In genomic region chr4:45331796-45332195, GRCh38 we compare ENCODE assay signal across 29 cellular contexts.
"Had no signal": no experiment of that assay in that cellular context is flagged by ENCODE, and none has a peak within 500 bp of the region (broad histone marks: within the 10 kb centered on the region; RNA-seq: fewer than 3 reads in every experiment).

No MANE protein-coding gene starts in this region.

- H3K36me3 Mint-ChIP-seq: activated naive CD8-positive, alpha-beta T cell had no signal

- H3K4me3 Mint-ChIP-seq: activated CD4-positive, alpha-beta memory T cell treated with anti-CD3 and anti-CD28 coated beads, Interleukin-2, amount 10 ng/mL, durations not matched to agents 7 days and 5 days; activated CD4-positive, alpha-beta T cell treated with anti-CD3 and anti-CD28 coated beads, Interleukin-2, amount 10 ng/mL, durations not matched to agents 7 days and 5 days; activated naive CD8-positive, alpha-beta T cell; activated T-cell treated with anti-CD3 and anti-CD28 coated beads, Interleukin-2, amount 50 U/mL, for 24 hours; activated T-cell treated with anti-CD3 and anti-CD28 coated beads, Interleukin-2, amount 50 U/mL, for 72 hours; central memory CD8-positive, alpha-beta T cell; dendritic cell treated with granulocyte-macrophage colony-stimulating factor and Interleukin-4, amounts not matched to agents 40 ng/mL and 50 ng/mL, for 4 days; endodermal cell had no signal

- H3K27ac Mint-ChIP-seq: activated CD4-positive, alpha-beta memory T cell treated with anti-CD3 and anti-CD28 coated beads, Interleukin-2, amount 10 ng/mL, durations not matched to agents 7 days and 5 days; activated CD4-positive, alpha-beta T cell treated with anti-CD3 and anti-CD28 coated beads, Interleukin-2, amount 10 ng/mL, durations not matched to agents 7 days and 5 days; activated naive CD8-positive, alpha-beta T cell; activated T-cell treated with anti-CD3 and anti-CD28 coated beads, Interleukin-2, amount 50 U/mL, for 24 hours; activated T-cell treated with anti-CD3 and anti-CD28 coated beads, Interleukin-2, amount 50 U/mL, for 72 hours; dendritic cell treated with granulocyte-macrophage colony-stimulating factor and Interleukin-4, amounts not matched to agents 40 ng/mL and 50 ng/mL, for 4 days; endodermal cell had no signal

- H3K27me3 Mint-ChIP-seq: activated CD4-positive, alpha-beta memory T cell treated with anti-CD3 and anti-CD28 coated beads, Interleukin-2, amount 10 ng/mL, durations not matched to agents 7 days and 5 days; activated CD4-positive, alpha-beta T cell treated with anti-CD3 and anti-CD28 coated beads, Interleukin-2, amount 10 ng/mL, durations not matched to agents 7 days and 5 days; activated naive CD8-positive, alpha-beta T cell; activated T-cell treated with anti-CD3 and anti-CD28 coated beads, Interleukin-2, amount 50 U/mL, for 24 hours; central memory CD8-positive, alpha-beta T cell; dendritic cell treated with granulocyte-macrophage colony-stimulating factor and Interleukin-4, amounts not matched to agents 40 ng/mL and 50 ng/mL, for 4 days had no signal

- DNase-seq: activated CD4-positive, alpha-beta memory T cell treated with anti-CD3 and anti-CD28 coated beads, Interleukin-2, amount 10 ng/mL, durations not matched to agents 7 days and 5 days; activated CD4-positive, alpha-beta T cell treated with anti-CD3 and anti-CD28 coated beads for 1 hour; activated CD4-positive, alpha-beta T cell treated with anti-CD3 and anti-CD28 coated beads for 4 hours; activated CD4-positive, alpha-beta T cell treated with anti-CD3 and anti-CD28 coated beads, Interleukin-2, amount 10 ng/mL, durations not matched to agents 7 days and 5 days; activated CD4-positive, alpha-beta T cell treated with anti-CD3 and anti-CD28 coated beads, Interleukin-2, amount 50 U/mL, for 4 hours; activated CD8-positive, alpha-beta memory T cell treated with anti-CD3 and anti-CD28 coated beads, Interleukin-2, amount 50 U/mL, for 48 hours; activated gamma-delta T cell treated with Interleukin-2 at 50 U/mL for 16 hours; activated naive CD4-positive, alpha-beta T cell treated with anti-CD3 and anti-CD28 coated beads, Interleukin-2, amount 50 U/mL, for 16 hours; activated naive CD4-positive, alpha-beta T cell treated with Interleukin-2 at 50 U/mL for 16 hours; activated T-cell treated with anti-CD3 and anti-CD28 coated beads for 4 hours; activated T-cell treated with anti-CD3 and anti-CD28 coated beads, Interleukin-2, amount 50 U/mL, for 24 hours; activated T-cell treated with anti-CD3 and anti-CD28 coated beads, Interleukin-2, amount 50 U/mL, for 72 hours; amniotic stem cell; anterior cingulate cortex; brain microvascular endothelial cell; dorsolateral prefrontal cortex; effector memory CD4-positive, alpha-beta T cell; endodermal cell; foreskin fibroblast; head of caudate nucleus; T-helper 2 cell had no signal

- ATAC-seq: activated T-cell treated with anti-CD3 and anti-CD28 coated beads, Interleukin-2, amount 50 U/mL, for 72 hours; esophagus mucosa had no signal

- FAIRE-seq: astrocyte, bronchial epithelial cell, frontal cortex had no signal

- H3K4me1 Mint-ChIP-seq: activated CD4-positive, alpha-beta memory T cell treated with anti-CD3 and anti-CD28 coated beads, Interleukin-2, amount 10 ng/mL, durations not matched to agents 7 days and 5 days; activated CD4-positive, alpha-beta T cell treated with anti-CD3 and anti-CD28 coated beads, Interleukin-2, amount 10 ng/mL, durations not matched to agents 7 days and 5 days; central memory CD8-positive, alpha-beta T cell had no signal

- H3K4me3 ChIP-seq: coronary artery, dorsolateral prefrontal cortex had no signal

- H3K27ac ChIP-seq: brain microvascular endothelial cell, coronary artery, dorsolateral prefrontal cortex had no signal

- H3K27me3 ChIP-seq: brain microvascular endothelial cell, dorsolateral prefrontal cortex had no signal

- H3K9me3 Mint-ChIP-seq: activated CD4-positive, alpha-beta memory T cell treated with anti-CD3 and anti-CD28 coated beads, Interleukin-2, amount 10 ng/mL, durations not matched to agents 7 days and 5 days; endodermal cell had no signal

- H3K36me3 ChIP-seq: brain microvascular endothelial cell had no signal
